Comparison of ENCODE assay signal across 25 cellular contexts in genomic region chr19:40525234-40526051, GRCh38. TPM values are rescaled to one million over a fixed set of nuclear protein-coding genes. Genes with fewer than 3 reads are reported as not detected.
"Had no signal": no experiment of that assay in that cellular context is flagged by ENCODE, and none has a peak within 500 bp of the region (broad histone marks: within the 10 kb centered on the region; RNA-seq: fewer than 3 reads in every experiment).

No MANE protein-coding gene starts in this region.

- H3K4me3 ChIP-seq: hepatocyte, spleen, testis, vagina had no signal

- H3K36me3 Mint-ChIP-seq: activated naive CD4-positive, alpha-beta T cell treated with anti-CD3 and anti-CD28 coated beads, Interleukin-2, amount 50 U/mL, for 72 hours; immature natural killer cell; memory B cell; type B pancreatic cell had no signal

- H3K27ac Mint-ChIP-seq: activated CD8-positive, alpha-beta T cell treated with anti-CD3 and anti-CD28 coated beads, Interleukin-2, amount 10 ng/mL, durations not matched to agents 7 days and 5 days; activated naive CD4-positive, alpha-beta T cell treated with anti-CD3 and anti-CD28 coated beads, Interleukin-2, amount 50 U/mL, for 72 hours; immature natural killer cell; memory B cell; nephron progenitor cell; T-helper 1 cell treated with Interleukin-12 subunit alpha and Interleukin-12 subunit beta and Interleukin-4 antibody, amounts not matched to agents 30 μg/mL and 1 μg/mL, for 36 hours; type B pancreatic cell had no signal

- H3K9me3 ChIP-seq: spleen, testis, vagina had no signal

- H3K4me3 Mint-ChIP-seq: activated CD8-positive, alpha-beta T cell treated with anti-CD3 and anti-CD28 coated beads, Interleukin-2, amount 10 ng/mL, durations not matched to agents 7 days and 5 days; central memory CD8-positive, alpha-beta T cell; immature natural killer cell; memory B cell; nephron progenitor cell; T-helper 1 cell treated with Interleukin-12 subunit alpha and Interleukin-12 subunit beta and Interleukin-4 antibody, amounts not matched to agents 30 μg/mL and 1 μg/mL, for 36 hours; type B pancreatic cell had no signal

- H3K36me3 ChIP-seq: spleen, vagina had no signal

- H3K9me3 Mint-ChIP-seq: activated naive CD4-positive, alpha-beta T cell treated with anti-CD3 and anti-CD28 coated beads, Interleukin-2, amount 50 U/mL, for 72 hours; central memory CD8-positive, alpha-beta T cell; immature natural killer cell; memory B cell; T-helper 1 cell treated with Interleukin-12 subunit alpha and Interleukin-12 subunit beta and Interleukin-4 antibody, amounts not matched to agents 30 μg/mL and 1 μg/mL, for 36 hours; type B pancreatic cell had no signal

- ATAC-seq: activated CD8-positive, alpha-beta T cell treated with anti-CD3 and anti-CD28 coated beads, Interleukin-2, amount 10 ng/mL, durations not matched to agents 7 days and 5 days; activated naive CD4-positive, alpha-beta T cell treated with anti-CD3 and anti-CD28 coated beads, Interleukin-2, amount 50 U/mL, for 72 hours; esophagus mucosa; left ventricle myocardium superior had no signal

- DNase-seq: activated CD4-positive, alpha-beta T cell treated with anti-CD3 and anti-CD28 coated beads for 1 hour; activated CD4-positive, alpha-beta T cell treated with anti-CD3 and anti-CD28 coated beads, Interleukin-2, amount 50 U/mL, for 1 hour; activated CD8-positive, alpha-beta T cell treated with anti-CD3 and anti-CD28 coated beads, Interleukin-2, amount 10 ng/mL, durations not matched to agents 7 days and 5 days; activated gamma-delta T cell treated with Interleukin-2 at 50 U/mL for 16 hours; activated T-cell treated with anti-CD3 and anti-CD28 coated beads, Interleukin-2, amount 50 U/mL, for 1 hour; aorta; effector memory CD4-positive, alpha-beta T cell; foreskin melanocyte; immature natural killer cell; left ventricle myocardium superior; nephron progenitor cell; retina; spleen; stimulated activated CD4-positive, alpha-beta T cell treated with anti-CD3 and anti-CD28 coated beads, Interleukin-4, amount 100 ng/mL, for 1 hour; stimulated activated naive CD4-positive, alpha-beta T cell; testis had no signal

- H3K27ac ChIP-seq: hepatocyte, spleen, testis, vagina had no signal

- H3K27me3 ChIP-seq: testis, vagina had no signal

RNA-seq across cellular contexts. Expression of gene SPTBN4, which starts 58.6 kb away (rescaled TPM):
- total RNA-seq: endothelial cell of umbilical vein had no signal
